ENCODE assay signal across 13 cellular contexts in genomic region chr19:8459095-8459494, GRCh38. TPM values are rescaled to one million over a fixed set of nuclear protein-coding genes. Genes with fewer than 3 reads are reported as not detected.
A peak's percentile ranks its signal among the peaks of the same experiment; 100 is the strongest.
DNase-seq lines count a peak whose midpoint lies in the region; ATAC-seq and TF ChIP-seq lines count a peak whose summit lies in the region.
"Had no signal": no experiment of that assay in that cellular context is flagged by ENCODE, and none has a peak within 500 bp of the region (broad histone marks: within the 10 kb centered on the region; RNA-seq: fewer than 3 reads in every experiment).

No MANE protein-coding gene starts in this region.

- H3K27me3 ChIP-seq in thyroid gland (no peaks in the 10 kb centered on the region), aorta (ENCODE audit: control insufficient read depth in 1 of 2, insufficient read depth in 2 of 2, low read length in 1 of 2) (no peaks in the 10 kb centered on the region), esophagus squamous epithelium (no peaks in the 10 kb centered on the region)

- H3K4me3 ChIP-seq in thyroid gland (replicated peaks in 1 of 3) = no peak overlapping the region
- no peak overlapping the region for H3K4me3 ChIP-seq in aorta (ENCODE audit: low read length in 2 of 2)
- peak overlapping the region in 1 of 4 donors; percentile 11 for H3K4me3 ChIP-seq in esophagus squamous epithelium

- H3K9me3 Mint-ChIP-seq in chondrocyte (ENCODE audit: low read depth) = no peaks in the 10 kb centered on the region
- no peaks in the 10 kb centered on the region for H3K9me3 Mint-ChIP-seq in memory B cell

- H3K4me1 Mint-ChIP-seq in chondrocyte (ENCODE audit: low read depth) (peaks cover 90% of the 10 kb centered on the region), memory B cell (peaks cover 49% of the 10 kb centered on the region)

- no peak for ATAC-seq in memory B cell (ENCODE audit: low read depth)
- no peak for ATAC-seq in aorta (ENCODE audit: low FRiP score)

- H3K9me3 ChIP-seq in thyroid gland = no peaks in the 10 kb centered on the region
- no peaks in the 10 kb centered on the region for H3K9me3 ChIP-seq in aorta (ENCODE audit: control insufficient read depth, low read length)
- H3K9me3 ChIP-seq in esophagus squamous epithelium = no peaks in the 10 kb centered on the region

- TF ChIP-seq POLR2A in thyroid gland (IDR thresholded peaks at IDR 0.05) (no peak), esophagus squamous epithelium (IDR thresholded peaks at IDR 0.05) (no peak)

- intact Hi-C loops in thyroid gland (cut with DNase I) (no loop called here), aorta (cut with DNase I) (no loop called here), esophagus squamous epithelium (cut with DNase I) (no loop called here)

- POLR2A ChIA-PET in RWPE1 (lab: Yijun Ruan, JAX; ENCODE audit: low non-redundant PET) = no interaction called here

- H3K27ac ChIP-seq in RWPE1 (peak overlapping the region; percentile 52), thyroid gland (peak overlapping the region in 2 of 3 donors; percentile 59 to 69), aorta (ENCODE audit: low read depth in 1 of 2, low read length in 2 of 2) (peak overlapping the region in 1 of 2 donors; percentile 46), esophagus squamous epithelium (peak overlapping the region in 2 of 4 donors; percentile 26 to 31)

- no peaks in the 10 kb centered on the region for H3K27me3 Mint-ChIP-seq in chondrocyte (ENCODE audit: low read depth)
- H3K27me3 Mint-ChIP-seq in memory B cell = no peaks in the 10 kb centered on the region

- peak overlapping the region; percentile 65 for H3K4me3 Mint-ChIP-seq in chondrocyte (ENCODE audit: unreplicated experiment)
- H3K4me3 Mint-ChIP-seq in memory B cell = no peak overlapping the region

- DNase-seq in RWPE1 (ENCODE audit: low spot score) (no peak), chondrocyte (ENCODE audit: low spot score) (no peak), memory B cell (ENCODE audit: low spot score in 2 of 2) (no peak), thyroid gland (no peak), aorta (no peak), esophagus squamous epithelium (lab: John Stamatoyannopoulos, UW) (no peak)
- DNase-seq in stimulated activated CD4-positive, alpha-beta T cell treated with anti-CD3 and anti-CD28 coated beads, Interleukin-4, amount 100 ng/mL, for 1 hour = no peak
- DNase-seq: activated CD4-positive, alpha-beta T cell treated with anti-CD3 and anti-CD28 coated beads for 4 hours; activated gamma-delta T cell; Calu3; NCI-H82; occipital lobe had no signal

- H3K4me1 ChIP-seq in thyroid gland = peaks cover 54 to 67% of the 10 kb centered on the region in 2 donors
- peaks cover 4 to 7% of the 10 kb centered on the region in 2 donors for H3K4me1 ChIP-seq in aorta (ENCODE audit: control insufficient read depth in 1 of 2, insufficient read depth in 2 of 2, low read length in 2 of 2)
- H3K4me1 ChIP-seq in esophagus squamous epithelium = peaks cover 13 to 96% (median 48%) of the 10 kb centered on the region in 3 donors

- H3K36me3 Mint-ChIP-seq in chondrocyte (ENCODE audit: low read depth) = peaks cover 10% of the 10 kb centered on the region
- peaks cover 23% of the 10 kb centered on the region for H3K36me3 Mint-ChIP-seq in memory B cell

- WGBS in thyroid gland, 2 donors = 72 to 87% methylated on average over 7 of the region's 7 CpGs
- 27 to 35% methylated on average over 7 of the region's 7 CpGs for WGBS in aorta, 2 donors
- 59 to 96% methylated on average over 2 to 7 of the region's 7 CpGs for WGBS in esophagus squamous epithelium, 2 donors

- TF ChIP-seq CTCF in RWPE1 (conservative IDR thresholded peaks at IDR 0.05; ENCODE audit: low read depth) (no peak), chondrocyte (IDR thresholded peaks at IDR 0.05) (no peak), thyroid gland (IDR thresholded peaks at IDR 0.05) (no peak), esophagus squamous epithelium (IDR thresholded peaks at IDR 0.05) (no peak)

- CTCF ChIA-PET in RWPE1 (lab: Yijun Ruan, JAX) = no interaction called here

- H3K36me3 ChIP-seq in thyroid gland (peaks cover 5 to 8% of the 10 kb centered on the region in 2 donors), aorta (ENCODE audit: control insufficient read depth in 1 of 2, insufficient read depth in 2 of 2, low read length in 1 of 2) (peaks cover 0 to 7% of the 10 kb centered on the region in 2 donors), esophagus squamous epithelium (peaks cover 11 to 77% (median 13%) of the 10 kb centered on the region in 3 donors)

- H3K27ac Mint-ChIP-seq in chondrocyte (ENCODE audit: unreplicated experiment) = peak overlapping the region; percentile 99
- peak overlapping the region; percentile 82 for H3K27ac Mint-ChIP-seq in memory B cell

RNA-seq across cellular contexts. Expression of gene HNRNPM, which starts 14.3 kb away (rescaled TPM):
- 111 to 185 TPM (median 116 TPM) in 3 replicates for total RNA-seq in chondrocyte
- total RNA-seq in thyroid gland = 100 to 1,000 TPM in 2 of 4 donors, 10 to 100 TPM in 2; 79.3 to 138 (median 97.2) TPM
- 100 to 1,000 TPM; 134 to 148 TPM for total RNA-seq in aorta
- 100 to 1,000 TPM; 106 to 112 TPM for polyA plus RNA-seq in aorta
- total RNA-seq in esophagus squamous epithelium = 100 to 1,000 TPM; 102 to 162 (median 128) TPM

RNA-seq across cellular contexts. Expression of gene PRAM1, which starts 43.3 kb away (rescaled TPM):
- total RNA-seq in chondrocyte (0.20 to 0.46 TPM in 2 of 3 replicates, not detected in the other), thyroid gland (1 to 10 TPM in 1 of 4 donors, under 1 TPM in 2, not detected in 1; 0.58 to 2.0 (median 0.81) TPM), aorta (1 to 10 TPM; 2.5 to 3.8 TPM), esophagus squamous epithelium (under 1 TPM in 1 of 4 donors, not detected in 3; 0.57 TPM)
- polyA plus RNA-seq in aorta = 1 to 10 TPM in 1 of 2 donors, under 1 TPM in 1; 0.25 to 3.2 TPM
- total RNA-seq: Calu3, HT1080, occipital lobe had no signal

RNA-seq across cellular contexts. Expression of gene MARCHF2, which starts 46.0 kb away (rescaled TPM):
- 35.0 to 42.5 TPM (median 37.5 TPM) in 3 replicates for total RNA-seq in chondrocyte
- 100 to 1,000 TPM; 168 to 245 (median 215) TPM for total RNA-seq in thyroid gland
- total RNA-seq in aorta = 10 to 100 TPM; 61.8 to 70.5 TPM
- polyA plus RNA-seq in aorta = 10 to 100 TPM; 50.1 to 61.7 TPM
- total RNA-seq in esophagus squamous epithelium = 10 to 100 TPM; 34.5 to 78.9 (median 61.7) TPM

RNA-seq across cellular contexts. Expression of gene ZNF414, which starts 54.9 kb away (rescaled TPM):
- 22.0 to 26.8 TPM (median 25.3 TPM) in 3 replicates for total RNA-seq in chondrocyte
- total RNA-seq in thyroid gland = 10 to 100 TPM in 3 of 4 donors, 1 to 10 TPM in 1; 9.1 to 44.3 (median 34.4) TPM
- 10 to 100 TPM; 16.4 to 17.7 TPM for total RNA-seq in aorta
- polyA plus RNA-seq in aorta = 10 to 100 TPM in 1 of 2 donors, 1 to 10 TPM in 1; 4.0 to 33.0 TPM
- total RNA-seq in esophagus squamous epithelium = 10 to 100 TPM in 3 of 4 donors, 1 to 10 TPM in 1; 4.0 to 29.9 (median 19.4) TPM
